Comparison of ENCODE assay signal across 20 cellular contexts in the genomic region with DNA sequence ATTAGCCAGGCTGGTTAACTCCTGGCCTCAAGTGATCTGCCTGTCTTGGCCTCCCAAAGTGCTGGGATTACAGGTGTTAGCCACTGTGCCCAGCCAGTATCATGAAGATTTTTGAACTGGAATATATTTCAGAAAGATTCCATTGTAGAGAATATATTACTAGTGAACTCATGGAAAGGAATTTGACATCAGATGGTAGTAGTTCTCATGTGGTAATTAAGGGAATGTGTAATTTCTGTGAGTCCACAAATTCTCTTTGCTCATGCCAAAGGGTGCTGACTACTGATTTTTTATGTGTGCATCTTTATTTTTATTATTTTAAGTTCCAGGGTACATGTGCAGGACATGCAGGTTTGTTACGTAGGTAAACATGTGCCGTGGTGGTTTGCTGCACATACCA. TPM values are rescaled to one million over a fixed set of nuclear protein-coding genes. Genes with fewer than 3 reads are reported as not detected.
A peak's percentile ranks its signal among the peaks of the same experiment; 100 is the strongest.
DNase-seq lines count a peak whose midpoint lies in the region; ATAC-seq and TF ChIP-seq lines count a peak whose summit lies in the region.
"Had no signal": no experiment of that assay in that cellular context is flagged by ENCODE, and none has a peak within 500 bp of the region (broad histone marks: within the 10 kb centered on the region; RNA-seq: fewer than 3 reads in every experiment).

No MANE protein-coding gene starts in this region.

- H3K14ac ChIP-seq in trophoblast cell (ENCODE audit: low read length): no peak overlapping the region

- TF ChIP-seq CTCF in HFFc6 (IDR thresholded peaks at IDR 0.05): no peak
- TF ChIP-seq CTCF in choroid plexus epithelial cell (conservative IDR thresholded peaks at IDR 0.05; ENCODE audit: low read depth, low read length): no peak

- peaks cover 4% of the 10 kb centered on the region; the same call in 1 of the 2 replicates for H3K36me3 Mint-ChIP-seq in HFFc6 (ENCODE audit: low read depth)
- H3K36me3 Mint-ChIP-seq: CD4-positive, alpha-beta memory T cell had no signal

- H4K12ac ChIP-seq in trophoblast cell (ENCODE audit: low read depth, low read length): no peak overlapping the region

- H3K27ac Mint-ChIP-seq in HFFc6: peak overlapping the region; percentile 22; the same call in 1 of the 2 replicates
- H3K27ac Mint-ChIP-seq: GM23338 had no signal

- H3K27me3 Mint-ChIP-seq in HFFc6 (ENCODE audit: insufficient read depth): no peaks in the 10 kb centered on the region
- H3K27me3 Mint-ChIP-seq: CD4-positive, alpha-beta memory T cell had no signal

- WGBS in trophoblast cell (ENCODE audit: extremely low coverage, insufficient coverage, insufficient read length): no CpG with 5 or more reads among the region's 2 CpGs

- H4K91ac ChIP-seq in trophoblast cell (ENCODE audit: low read depth, low read length): no peak overlapping the region

- H3K9me3 ChIP-seq in trophoblast cell (ENCODE audit: insufficient read depth, low read depth, low read length): no peaks in the 10 kb centered on the region
- H3K9me3 ChIP-seq: A549, HAP-1 had no signal

- H2BK12ac ChIP-seq in trophoblast cell (ENCODE audit: low read length): no peak overlapping the region

- peaks cover 5 to 9% of the 10 kb centered on the region in 2 experiments for H3K36me3 ChIP-seq in trophoblast cell (ENCODE audit: control insufficient read depth in 1 of 2, insufficient read depth in 2 of 2, low read length in 2 of 2)

- no peak overlapping the region for H3K27ac ChIP-seq in trophoblast cell (ENCODE audit: low read depth, low read length)
- H3K27ac ChIP-seq: A549; BLaER1 treated with 17β-estradiol and CSF1 and Interleukin-3, amounts not matched to agents 10 nM and 100 nM had no signal

- no peaks in the 10 kb centered on the region for H3K4me1 ChIP-seq in trophoblast cell (ENCODE audit: control insufficient read depth in 1 of 2, insufficient read depth in 2 of 2, low read length in 2 of 2)

- H3K4ac ChIP-seq in trophoblast cell (ENCODE audit: low read depth, low read length): no peak overlapping the region

- no peak overlapping the region for H3K18ac ChIP-seq in trophoblast cell (ENCODE audit: low read length)

- peaks cover 35% of the 10 kb centered on the region for H3K4me1 Mint-ChIP-seq in HFFc6 (ENCODE audit: low read depth)

- DNase-seq in AG20443 (ENCODE audit: low spot score) (peak; percentile 51), HFFc6 (peak; percentile 49), choroid plexus epithelial cell (ENCODE audit: low read depth) (peak; percentile 50), trophoblast cell (peak; percentile 13 to 67), NCI-H345 treated with DMSO at 0.1 percent for 48 hours (lab: John Stamatoyannopoulos, UW; ENCODE audit: unreplicated experiment) (no peak)
- DNase-seq: CD4-positive, alpha-beta memory T cell; DND-41; Karpas-422; NCI-H1694 treated with DMSO at 0.1 percent for 48 hours; NCI-H2081 treated with DMSO at 0.1 percent for 48 hours; NCI-H2171 treated with DMSO at 0.1 percent for 48 hours; NCI-H446; OCI-M1 had no signal

- H2BK120ac ChIP-seq in trophoblast cell (ENCODE audit: insufficient read depth, low read length, poor library complexity): no peak overlapping the region

- H3K9me3 Mint-ChIP-seq in HFFc6: no peaks in the 10 kb centered on the region
- H3K9me3 Mint-ChIP-seq: GM23338 had no signal

- no peak overlapping the region for H2AK5ac ChIP-seq in trophoblast cell (ENCODE audit: low read length)

- H2BK5ac ChIP-seq in trophoblast cell (ENCODE audit: low read depth, low read length, poor library complexity): no peak overlapping the region

- no peaks in the 10 kb centered on the region for H3K79me2 ChIP-seq in trophoblast cell (ENCODE audit: control insufficient read depth, insufficient read depth, low read length, poor library complexity)

- H4K8ac ChIP-seq in trophoblast cell (ENCODE audit: low read depth, low read length): no peak overlapping the region

- H3K4me3 ChIP-seq in choroid plexus epithelial cell (ENCODE audit: low read depth, low read length): no peak overlapping the region
- no peak overlapping the region for H3K4me3 ChIP-seq in trophoblast cell (ENCODE audit: low read depth, low read length)
- H3K4me3 ChIP-seq: A549; BLaER1 treated with 17β-estradiol and CSF1 and Interleukin-3, amounts not matched to agents 10 nM and 100 nM; GM23338; HAP-1 had no signal

- H3K4me3 Mint-ChIP-seq in HFFc6: no peak overlapping the region
- H3K4me3 Mint-ChIP-seq: CD4-positive, alpha-beta memory T cell; GM23338 had no signal

- H3K9ac ChIP-seq in trophoblast cell (ENCODE audit: low read length): no peak overlapping the region
- H3K9ac ChIP-seq: BLaER1 treated with 17β-estradiol and CSF1 and Interleukin-3, amounts not matched to agents 10 nM and 100 nM had no signal

- H2AFZ ChIP-seq in trophoblast cell (ENCODE audit: insufficient read depth, low read length, poor library complexity): no peak overlapping the region
- H2AFZ ChIP-seq: GM23338 had no signal

- no peak overlapping the region for H3K23ac ChIP-seq in trophoblast cell (ENCODE audit: low read length)

- H3K27me3 ChIP-seq in trophoblast cell (ENCODE audit: insufficient read depth, low read length): no peaks in the 10 kb centered on the region
- H3K27me3 ChIP-seq: BLaER1 treated with 17β-estradiol and CSF1 and Interleukin-3, amounts not matched to agents 10 nM and 100 nM had no signal

- no peak overlapping the region for H3K4me2 ChIP-seq in trophoblast cell (ENCODE audit: low read length)
- H3K4me2 ChIP-seq: A549; BLaER1 treated with 17β-estradiol and CSF1 and Interleukin-3, amounts not matched to agents 10 nM and 100 nM; GM23338 had no signal

- no peak for ATAC-seq in HG02759 (IDR thresholded peaks at IDR 0.05; ENCODE audit: unreplicated experiment)
- no peak for ATAC-seq in HG02798 (IDR thresholded peaks at IDR 0.05; ENCODE audit: poor library complexity, unreplicated experiment)
- ATAC-seq: A549, GM23338, Right ventricle myocardium inferior had no signal

- no peaks in the 10 kb centered on the region for H3K79me1 ChIP-seq in trophoblast cell (ENCODE audit: low read length)

RNA-seq across cellular contexts. Expression of a gene that starts 10.4 kb away (rescaled TPM):
- 10 to 100 TPM; 13.3 to 21.7 (median 18.2) TPM for total RNA-seq in HFFc6 (2021; fragmentation: NEBNext Ultra II Directional; extraction: Animal tissue kit (Norgen Biotek cat#: 25700))
- polyA plus RNA-seq in trophoblast cell (2013): 15.3 and 17.3 TPM in 2 replicates

RNA-seq across cellular contexts. Expression of a gene that starts 10.6 kb away (rescaled TPM):
- 10 to 100 TPM in 5 of 6 experiments, 1 to 10 TPM in 1; 9.6 to 14.5 (median 13.3) TPM for total RNA-seq in HFFc6 (2021; fragmentation: NEBNext Ultra II Directional; extraction: Animal tissue kit (Norgen Biotek cat#: 25700))
- 8.1 and 8.3 TPM in 2 replicates for polyA plus RNA-seq in trophoblast cell (2013)
